ENCODE assay signal across 38 cellular contexts in genomic region chr2:88400398-88400797, GRCh38. TPM values are rescaled to one million over a fixed set of nuclear protein-coding genes. Genes with fewer than 3 reads are reported as not detected.
"Had no signal": no experiment of that assay in that cellular context is flagged by ENCODE, and none has a peak within 500 bp of the region (broad histone marks: within the 10 kb centered on the region; RNA-seq: fewer than 3 reads in every experiment).

No MANE protein-coding gene starts in this region.

- FAIRE-seq: colon, endometrium, endothelial cell of umbilical vein, frontal cortex had no signal

- H3K4me3 Mint-ChIP-seq: activated B cell treated with CpG ODN at 0.5 μM for 24 hours; activated CD8-positive, alpha-beta T cell treated with anti-CD3 and anti-CD28 coated beads for 36 hours; activated naive CD4-positive, alpha-beta T cell treated with anti-CD3 and anti-CD28 coated beads for 36 hours; activated naive CD4-positive, alpha-beta T cell treated with anti-CD3 and anti-CD28 coated beads, Interleukin-2, amount 50 U/mL, for 24 hours; activated naive CD8-positive, alpha-beta T cell treated with anti-CD3 and anti-CD28 coated beads for 36 hours; activated naive CD8-positive, alpha-beta T cell treated with anti-CD3 and anti-CD28 coated beads, Interleukin-2, amount 50 U/mL, for 24 hours; activated T-helper 1 cell treated with anti-CD3 and anti-CD28 coated beads, Interleukin-12 subunit alpha, Interleukin-12 subunit beta, Interleukin-2, Interleukin-4 antibody, amounts not matched to agents 30 ng/mL and 10 ng/mL and 1 ng/mL, durations not matched to agents 14 hours and 24 hours and 36 hours; T-helper 2 cell treated with Interferon-gamma antibody and Interleukin-4, amounts not matched to agents 5 μg/mL and 100 μg/mL, for 36 hours had no signal

- DNase-seq: activated B cell treated with CpG ODN at 0.5 μM for 24 hours; activated CD4-positive, alpha-beta T cell treated with anti-CD3 and anti-CD28 coated beads for 48 hours; activated CD4-positive, alpha-beta T cell treated with anti-CD3 and anti-CD28 coated beads, Interleukin-2, amount 50 U/mL, for 1 hour; activated CD4-positive, alpha-beta T cell treated with anti-CD3 and anti-CD28 coated beads, Interleukin-2, amount 50 U/mL, for 48 hours; activated CD8-positive, alpha-beta memory T cell treated with anti-CD3 and anti-CD28 coated beads for 24 hours; activated CD8-positive, alpha-beta T cell treated with anti-CD3 and anti-CD28 coated beads for 36 hours; activated effector memory CD4-positive, alpha-beta T cell treated with anti-CD3 and anti-CD28 coated beads, Interleukin-2, amount 50 U/mL, for 16 hours; activated naive CD4-positive, alpha-beta T cell treated with anti-CD3 and anti-CD28 coated beads for 36 hours; activated naive CD8-positive, alpha-beta T cell treated with anti-CD3 and anti-CD28 coated beads for 36 hours; activated naive CD8-positive, alpha-beta T cell treated with anti-CD3 and anti-CD28 coated beads, Interleukin-2, amount 50 U/mL, for 24 hours; activated T-cell treated with anti-CD3 and anti-CD28 coated beads, Interleukin-2, amount 50 U/mL, for 1 hour; activated T-cell treated with anti-CD3 and anti-CD28 coated beads, Interleukin-2, amount 50 U/mL, for 48 hours; adrenal gland; amygdala; aorta; body of pancreas; caudate nucleus; cortex of kidney; dermis blood vessel endothelial cell; effector CD4-positive, alpha-beta T cell; esophagus squamous epithelium; foreskin fibroblast; heart right ventricle; T1000; WERI-Rb-1 had no signal

- H3K79me2 ChIP-seq: hepatocyte had no signal

- H3K4me1 Mint-ChIP-seq: activated B cell treated with CpG ODN at 0.5 μM for 24 hours; activated naive CD4-positive, alpha-beta T cell treated with anti-CD3 and anti-CD28 coated beads, Interleukin-2, amount 50 U/mL, for 24 hours; activated naive CD8-positive, alpha-beta T cell treated with anti-CD3 and anti-CD28 coated beads for 36 hours; activated naive CD8-positive, alpha-beta T cell treated with anti-CD3 and anti-CD28 coated beads, Interleukin-2, amount 50 U/mL, for 24 hours had no signal

- H3K36me3 Mint-ChIP-seq: activated naive CD4-positive, alpha-beta T cell treated with anti-CD3 and anti-CD28 coated beads, Interleukin-2, amount 50 U/mL, for 24 hours; activated naive CD8-positive, alpha-beta T cell treated with anti-CD3 and anti-CD28 coated beads for 36 hours had no signal

- ATAC-seq: activated CD4-positive, CD25-positive, alpha-beta regulatory T cell treated with anti-CD3 and anti-CD28 coated beads, Interleukin-2, amount 50 U/mL, for 24 hours; activated CD8-positive, alpha-beta T cell treated with anti-CD3 and anti-CD28 coated beads for 36 hours; activated naive CD8-positive, alpha-beta T cell treated with anti-CD3 and anti-CD28 coated beads, Interleukin-2, amount 50 U/mL, for 24 hours; body of pancreas; heart right ventricle had no signal

- H3K4me2 ChIP-seq: hepatocyte had no signal

- H3K4me3 ChIP-seq: adrenal gland, body of pancreas, esophagus squamous epithelium, heart right ventricle, hepatocyte had no signal

- H3K9me3 ChIP-seq: adrenal gland, body of pancreas, esophagus squamous epithelium had no signal

- H3K27ac Mint-ChIP-seq: activated B cell treated with CpG ODN at 0.5 μM for 24 hours; activated CD8-positive, alpha-beta T cell treated with anti-CD3 and anti-CD28 coated beads for 36 hours; activated naive CD4-positive, alpha-beta T cell treated with anti-CD3 and anti-CD28 coated beads for 36 hours; activated naive CD4-positive, alpha-beta T cell treated with anti-CD3 and anti-CD28 coated beads, Interleukin-2, amount 50 U/mL, for 24 hours; activated naive CD8-positive, alpha-beta T cell treated with anti-CD3 and anti-CD28 coated beads for 36 hours; activated naive CD8-positive, alpha-beta T cell treated with anti-CD3 and anti-CD28 coated beads, Interleukin-2, amount 50 U/mL, for 24 hours; activated T-helper 1 cell treated with anti-CD3 and anti-CD28 coated beads, Interleukin-12 subunit alpha, Interleukin-12 subunit beta, Interleukin-2, Interleukin-4 antibody, amounts not matched to agents 30 ng/mL and 10 ng/mL and 1 ng/mL, durations not matched to agents 14 hours and 24 hours and 36 hours; activated T-helper 2 cell treated with anti-CD3 and anti-CD28 coated beads, Interferon-gamma antibody, Interleukin-2, Interleukin-4, amounts not matched to agents 10 μg/mL and 5 μg/mL and 100 μg/mL, durations not matched to agents 14 hours and 24 hours and 36 hours; T-helper 2 cell treated with Interferon-gamma antibody and Interleukin-4, amounts not matched to agents 5 μg/mL and 100 μg/mL, for 36 hours had no signal

- H3K27me3 ChIP-seq: adrenal gland, body of pancreas, hepatocyte had no signal

- H2AFZ ChIP-seq: hepatocyte had no signal

- H3K4me1 ChIP-seq: adrenal gland, body of pancreas, esophagus squamous epithelium, heart right ventricle had no signal

- H3K36me3 ChIP-seq: adrenal gland, esophagus squamous epithelium, heart right ventricle, WERI-Rb-1 had no signal

- H3K27ac ChIP-seq: adrenal gland, body of pancreas, epithelial cell of prostate, esophagus squamous epithelium, heart right ventricle, hepatocyte, WERI-Rb-1 had no signal

- H3K9me3 Mint-ChIP-seq: activated B cell treated with CpG ODN at 0.5 μM for 24 hours; activated CD8-positive, alpha-beta T cell treated with anti-CD3 and anti-CD28 coated beads for 36 hours; activated naive CD4-positive, alpha-beta T cell treated with anti-CD3 and anti-CD28 coated beads for 36 hours; activated naive CD4-positive, alpha-beta T cell treated with anti-CD3 and anti-CD28 coated beads, Interleukin-2, amount 50 U/mL, for 24 hours; activated naive CD8-positive, alpha-beta T cell treated with anti-CD3 and anti-CD28 coated beads for 36 hours; activated naive CD8-positive, alpha-beta T cell treated with anti-CD3 and anti-CD28 coated beads, Interleukin-2, amount 50 U/mL, for 24 hours; activated T-helper 1 cell treated with anti-CD3 and anti-CD28 coated beads, Interleukin-12 subunit alpha, Interleukin-12 subunit beta, Interleukin-2, Interleukin-4 antibody, amounts not matched to agents 30 ng/mL and 10 ng/mL and 1 ng/mL, durations not matched to agents 14 hours and 24 hours and 36 hours; activated T-helper 2 cell treated with anti-CD3 and anti-CD28 coated beads, Interferon-gamma antibody, Interleukin-2, Interleukin-4, amounts not matched to agents 10 μg/mL and 5 μg/mL and 100 μg/mL, durations not matched to agents 14 hours and 24 hours and 36 hours; T-helper 2 cell treated with Interferon-gamma antibody and Interleukin-4, amounts not matched to agents 5 μg/mL and 100 μg/mL, for 36 hours had no signal

RNA-seq across cellular contexts. Expression of gene FOXI3, which starts 52.1 kb away (rescaled TPM):
- total RNA-seq: activated B cell treated with CpG ODN at 0.5 μM for 24 hours; activated CD8-positive, alpha-beta T cell treated with anti-CD3 and anti-CD28 coated beads for 36 hours; activated naive CD4-positive, alpha-beta T cell treated with anti-CD3 and anti-CD28 coated beads for 36 hours; activated naive CD8-positive, alpha-beta T cell treated with anti-CD3 and anti-CD28 coated beads for 36 hours; activated T-helper 1 cell treated with anti-CD3 and anti-CD28 coated beads, Interleukin-12 subunit alpha, Interleukin-12 subunit beta, Interleukin-2, Interleukin-4 antibody, amounts not matched to agents 30 ng/mL and 10 ng/mL and 1 ng/mL, durations not matched to agents 14 hours and 24 hours and 36 hours; activated T-helper 2 cell treated with anti-CD3 and anti-CD28 coated beads, Interferon-gamma antibody, Interleukin-2, Interleukin-4, amounts not matched to agents 10 μg/mL and 5 μg/mL and 100 μg/mL, durations not matched to agents 14 hours and 24 hours and 36 hours; adrenal gland; aorta; body of pancreas; chondrocyte; dermis blood vessel endothelial cell; endothelial cell of umbilical vein; esophagus squamous epithelium; hepatocyte had no signal
- polyA plus RNA-seq: adrenal gland, aorta, endothelial cell of umbilical vein, esophagus, heart right ventricle, hepatocyte had no signal
